ENCODE assay signal across 23 cellular contexts in the genomic region with DNA sequence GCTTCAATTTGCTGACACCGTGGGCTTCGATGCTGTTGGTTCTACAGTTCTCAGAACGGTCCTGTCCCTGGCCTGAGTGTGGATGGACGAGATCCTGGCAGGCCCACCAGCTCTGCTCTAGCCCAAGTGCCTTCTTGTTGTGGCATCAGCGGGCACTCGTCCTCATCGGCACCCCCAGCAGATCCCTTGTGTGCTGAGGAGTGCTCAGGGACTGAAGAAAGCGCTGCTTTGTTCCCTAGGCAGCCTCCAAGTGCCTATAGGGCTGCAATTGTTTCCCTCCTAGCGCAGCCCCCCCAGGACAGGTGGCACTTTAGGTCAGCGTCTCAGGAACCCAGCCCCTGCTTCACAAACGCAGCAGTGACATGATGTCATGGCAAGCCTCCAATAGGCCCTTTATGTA.
DNase-seq lines count a peak whose midpoint lies in the region; ATAC-seq, FAIRE-seq and TF ChIP-seq lines count a peak whose summit lies in the region.
"Had no signal": no experiment of that assay in that cellular context is flagged by ENCODE, and none has a peak within 500 bp of the region (broad histone marks: within the 10 kb centered on the region; RNA-seq: fewer than 3 reads in every experiment).

No MANE protein-coding gene starts in this region.

- CTCF ChIA-PET in AG04450 (lab: Charles Lee) = no interaction called here

- no peak for ATAC-seq in effector memory CD8-positive, alpha-beta T cell (replicated peaks)

- H3K9me3 ChIP-seq in AG04450 (ENCODE audit: control insufficient read depth, insufficient read depth, low read length) = no peaks in the 10 kb centered on the region
- H3K9me3 ChIP-seq: BE2C had no signal

- no peak overlapping the region for H3K27ac Mint-ChIP-seq in activated T-helper 2 cell treated with anti-CD3 and anti-CD28 coated beads, Interferon-gamma antibody, Interleukin-2, Interleukin-4, amounts not matched to agents 10 μg/mL and 5 μg/mL and 100 μg/mL, durations not matched to agents 14 hours and 24 hours and 36 hours
- H3K27ac Mint-ChIP-seq in effector memory CD8-positive, alpha-beta T cell = peak overlapping the region in 1 of 2 donors; percentile 41
- no peak overlapping the region for H3K27ac Mint-ChIP-seq in osteocyte (ENCODE audit: unreplicated experiment)
- H3K27ac Mint-ChIP-seq: H9, HFFc6 had no signal

- intact Hi-C loops in activated T-helper 2 cell treated with anti-CD3 and anti-CD28 coated beads, Interferon-gamma antibody, Interleukin-2, Interleukin-4, amounts not matched to agents 10 μg/mL and 5 μg/mL and 100 μg/mL, durations not matched to agents 14 hours and 24 hours and 36 hours (cut with micrococcal nuclease) = no loop called here

- no peaks in the 10 kb centered on the region for H3K27me3 ChIP-seq in AG04450 (ENCODE audit: control insufficient read depth, insufficient read depth, low read length)
- no peaks in the 10 kb centered on the region for H3K27me3 ChIP-seq in layer of hippocampus (ENCODE audit: control insufficient read depth, insufficient read depth, low read length)
- H3K27me3 ChIP-seq: BE2C had no signal

- DNase-seq in AG04450 (ENCODE audit: low read depth, low spot score) (no peak), pons (ENCODE audit: low spot score) (peak; percentile 74), HTR-8/SVneo (ENCODE audit: insufficient read length, low spot score) (no peak), osteocyte (ENCODE audit: extremely low spot score, unreplicated experiment) (no peak)
- no peak for DNase-seq in activated T-helper 2 cell treated with anti-CD3 and anti-CD28 coated beads, Interferon-gamma antibody, Interleukin-2, Interleukin-4, amounts not matched to agents 10 μg/mL and 5 μg/mL and 100 μg/mL, durations not matched to agents 14 hours and 24 hours and 36 hours (ENCODE audit: low spot score)
- DNase-seq in effector memory CD8-positive, alpha-beta T cell = no peak
- DNase-seq: BE2C, EL, GF-D8, GM23248, H9, HFFc6, KG1, NCI-H1092, NCI-H1436, NCI-H1930, NCI-H226, NCI-H510A treated with DMSO at 0.1 percent for 48 hours, NCI-H748 treated with DMSO at 0.1 percent for 48 hours had no signal

- H3K4me3 Mint-ChIP-seq in activated T-helper 2 cell treated with anti-CD3 and anti-CD28 coated beads, Interferon-gamma antibody, Interleukin-2, Interleukin-4, amounts not matched to agents 10 μg/mL and 5 μg/mL and 100 μg/mL, durations not matched to agents 14 hours and 24 hours and 36 hours (ENCODE audit: low read depth) = no peak overlapping the region
- no peak overlapping the region for H3K4me3 Mint-ChIP-seq in effector memory CD8-positive, alpha-beta T cell
- H3K4me3 Mint-ChIP-seq in osteocyte (ENCODE audit: unreplicated experiment) = no peak overlapping the region
- H3K4me3 Mint-ChIP-seq: H9, HFFc6 had no signal

- FAIRE-seq in HTR-8/SVneo (lab: Jason Lieb, UNC) = no peak
- FAIRE-seq: A204.1, D721Med had no signal

- POLR2A ChIA-PET in AG04450 (lab: Yijun Ruan, JAX) = no interaction called here

- TF ChIP-seq CTCF in AG04450 (IDR thresholded peaks at IDR 0.05; ENCODE audit: low read depth, low read length) (no peak), osteocyte (IDR thresholded peaks at IDR 0.05) (no peak)

- H3K4me3 ChIP-seq in AG04450 (ENCODE audit: low read depth, low read length) = no peak overlapping the region
- H3K4me3 ChIP-seq: GM23248 had no signal

- H3K4me1 Mint-ChIP-seq in activated T-helper 2 cell treated with anti-CD3 and anti-CD28 coated beads, Interferon-gamma antibody, Interleukin-2, Interleukin-4, amounts not matched to agents 10 μg/mL and 5 μg/mL and 100 μg/mL, durations not matched to agents 14 hours and 24 hours and 36 hours (ENCODE audit: low read depth) = no peaks in the 10 kb centered on the region
- peaks cover 10 to 45% of the 10 kb centered on the region in 2 donors for H3K4me1 Mint-ChIP-seq in effector memory CD8-positive, alpha-beta T cell (ENCODE audit: low read depth in 2 of 2)
- H3K4me1 Mint-ChIP-seq in osteocyte (ENCODE audit: unreplicated experiment) = peaks cover 26% of the 10 kb centered on the region

- no peaks in the 10 kb centered on the region for H3K27me3 Mint-ChIP-seq in activated T-helper 2 cell treated with anti-CD3 and anti-CD28 coated beads, Interferon-gamma antibody, Interleukin-2, Interleukin-4, amounts not matched to agents 10 μg/mL and 5 μg/mL and 100 μg/mL, durations not matched to agents 14 hours and 24 hours and 36 hours (ENCODE audit: low read depth)
- H3K27me3 Mint-ChIP-seq in effector memory CD8-positive, alpha-beta T cell = no peaks in the 10 kb centered on the region
- no peaks in the 10 kb centered on the region for H3K27me3 Mint-ChIP-seq in osteocyte (ENCODE audit: unreplicated experiment)

- peak overlapping the region; percentile 21 for H3K27ac ChIP-seq in AG04450 (ENCODE audit: low read depth, low read length)
- peak overlapping the region; percentile 42 for H3K27ac ChIP-seq in angular gyrus (ENCODE audit: low read depth, low read length)
- peak overlapping the region; percentile 72 for H3K27ac ChIP-seq in layer of hippocampus (ENCODE audit: low read depth, low read length)
- H3K27ac ChIP-seq: GM23248 had no signal

- no peaks in the 10 kb centered on the region for H3K36me3 Mint-ChIP-seq in activated T-helper 2 cell treated with anti-CD3 and anti-CD28 coated beads, Interferon-gamma antibody, Interleukin-2, Interleukin-4, amounts not matched to agents 10 μg/mL and 5 μg/mL and 100 μg/mL, durations not matched to agents 14 hours and 24 hours and 36 hours (ENCODE audit: low read depth)
- peaks cover 8% of the 10 kb centered on the region for H3K36me3 Mint-ChIP-seq in effector memory CD8-positive, alpha-beta T cell (ENCODE audit: insufficient read depth)
- H3K36me3 Mint-ChIP-seq in osteocyte (ENCODE audit: unreplicated experiment) = peaks cover 8% of the 10 kb centered on the region

- H3K9me3 Mint-ChIP-seq in activated T-helper 2 cell treated with anti-CD3 and anti-CD28 coated beads, Interferon-gamma antibody, Interleukin-2, Interleukin-4, amounts not matched to agents 10 μg/mL and 5 μg/mL and 100 μg/mL, durations not matched to agents 14 hours and 24 hours and 36 hours = no peaks in the 10 kb centered on the region
- H3K9me3 Mint-ChIP-seq in effector memory CD8-positive, alpha-beta T cell = no peaks in the 10 kb centered on the region
- H3K9me3 Mint-ChIP-seq in osteocyte (ENCODE audit: unreplicated experiment) = no peaks in the 10 kb centered on the region
- H3K9me3 Mint-ChIP-seq: H9, HFFc6 had no signal

Comparison
In these comparisons a context has a peak if more than half of its experiments do, and no peak if none do; other contexts are left out.
1. H3K27ac ChIP-seq: peak in every context shown above with its lines; median percentile 72 in layer of hippocampus; 42 in angular gyrus; 21 in AG04450.